ENCODE assay signal across 8 cellular contexts in the genomic region with DNA sequence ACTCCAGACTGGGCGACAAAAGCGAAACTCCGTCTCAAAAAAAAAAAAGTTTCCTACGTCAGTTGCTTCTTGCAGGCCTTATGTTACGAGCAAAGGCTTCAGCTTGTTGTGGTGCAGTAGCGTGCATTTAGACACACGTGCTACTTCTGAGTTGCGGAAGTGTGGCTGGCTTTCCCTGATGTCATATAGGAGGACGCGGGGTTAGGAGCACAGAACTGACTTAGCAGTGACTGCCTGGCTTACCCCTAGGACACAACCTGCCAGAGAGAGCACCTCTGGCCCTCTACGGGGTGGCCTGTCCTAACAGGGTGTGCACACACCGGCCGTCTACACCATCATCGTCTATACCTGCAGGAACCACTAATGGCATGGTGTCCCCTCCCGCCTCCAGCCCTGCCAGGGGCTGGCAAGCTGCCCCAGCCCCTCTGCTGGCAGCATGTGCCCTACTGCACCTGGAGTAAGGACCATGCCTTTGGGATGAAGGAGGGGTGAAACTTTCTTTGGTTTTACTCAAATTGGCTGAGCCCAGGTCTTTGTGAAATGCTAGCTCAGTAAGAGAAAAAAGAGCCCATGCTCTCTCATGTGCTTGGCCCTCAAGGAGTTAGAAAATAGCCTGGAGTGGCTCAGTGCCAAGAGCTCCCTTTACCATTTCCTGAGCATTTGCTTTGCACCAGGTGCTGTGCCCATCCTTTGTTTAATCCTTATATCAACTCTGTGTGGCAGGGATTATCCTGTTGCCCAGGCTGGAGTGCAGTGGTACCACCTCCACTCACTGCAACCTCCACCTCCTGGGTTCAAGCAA. TPM values are rescaled to one million over a fixed set of nuclear protein-coding genes. Genes with fewer than 3 reads are reported as not detected.
A peak's percentile ranks its signal among the peaks of the same experiment; 100 is the strongest.
DNase-seq lines count a peak whose midpoint lies in the region; ATAC-seq and FAIRE-seq lines count a peak whose summit lies in the region.

No MANE protein-coding gene starts in this region.

- ATAC-seq in GM21423 (IDR thresholded peaks at IDR 0.05; ENCODE audit: unreplicated experiment) (no peak), GM19023 (IDR thresholded peaks at IDR 0.05; ENCODE audit: unreplicated experiment) (no peak), GM19463 (IDR thresholded peaks at IDR 0.05; ENCODE audit: unreplicated experiment) (no peak)

- DNase-seq in M059J (ENCODE audit: low read depth) (peak; percentile 34), SHP77 (lab: John Stamatoyannopoulos, UW) (peak; percentile 59 to 78), activated T-helper 1 cell treated with Interleukin-2 at 50 U/mL for 16 hours (ENCODE audit: low read depth) (peak; percentile 71), HTR-8/SVneo (ENCODE audit: insufficient read length, low spot score) (no peak)
- peak; percentile 86 for DNase-seq in stimulated activated CD4-positive, alpha-beta T cell treated with anti-CD3 and anti-CD28 coated beads, Interleukin-1b, Interleukin-23, amount 100 ng/mL, for 48 hours

- no peak for FAIRE-seq in HTR-8/SVneo (lab: Jason Lieb, UNC)

RNA-seq across cellular contexts. Expression of a gene that starts 1.7 kb away (rescaled TPM):
- 0.71 and 1.6 TPM in 2 replicates for total RNA-seq in M059J (2014; rRNA removed; shearing (Covaris generic))
